In genomic region chr17:1362964-1363363, GRCh38 we compare ENCODE assay signal across 8 cellular contexts. TPM values are rescaled to one million over a fixed set of nuclear protein-coding genes. Genes with fewer than 3 reads are reported as not detected.
DNase-seq lines count a peak whose midpoint lies in the region; ATAC-seq and TF ChIP-seq lines count a peak whose summit lies in the region.

No MANE protein-coding gene starts in this region.

- H3K27me3 ChIP-seq in SK-N-SH (ENCODE audit: insufficient read depth) = no peaks in the 10 kb centered on the region

- ATAC-seq in Right ventricle myocardium inferior (peak; percentile 74), left colon (peak; percentile 50), HG03565 (IDR thresholded peaks at IDR 0.05; ENCODE audit: unreplicated experiment) (no peak), GM21737 (IDR thresholded peaks at IDR 0.05; ENCODE audit: unreplicated experiment) (no peak)

- H3K4me1 ChIP-seq in SK-N-SH (ENCODE audit: control insufficient read depth in 1 of 2, insufficient read depth in 2 of 2, low read depth in 1 of 2, low read length in 1 of 2) = peaks cover 2 to 31% of the 10 kb centered on the region in 2 experiments; a peak in 2 of 4 replicates

- H3K4me2 ChIP-seq in SK-N-SH = no peak overlapping the region

- peaks cover 66% of the 10 kb centered on the region for H3F3A ChIP-seq in SK-N-SH (replicated peaks; ENCODE audit: insufficient read depth)

- TF ChIP-seq RAD21 in SK-N-SH (IDR thresholded peaks at IDR 0.05; ENCODE audit: low read length) = no peak

- intact Hi-C loops in Right ventricle myocardium inferior (cut with DNase I) (loop anchor here (2.0 to 5.0 kb wide), 2 partner anchors 34 to 90 kb away; no protein-coding TSS in a partner anchor), cardiac septum (cut with DNase I) (loop anchor here (5.0 kb wide), 1 partner anchor 34 kb away; no protein-coding TSS in a partner anchor), left colon (cut with DNase I, micrococcal nuclease) (loop anchor here in 1 of 2 donors (10.0 kb wide), 2 partner anchors 92 to 152 kb away; partner anchors contain the start of genes CRK and INPP5K)
- intact Hi-C loops in activated CD4-positive, alpha-beta memory T cell treated with anti-CD3 and anti-CD28 coated beads for 36 hours (cut with micrococcal nuclease) = loop anchor here (1.0 to 5.0 kb wide), 3 partner anchors 16 to 94 kb away; partner anchors contain the start of genes CRK and YWHAE

- no peak overlapping the region for H2AFZ ChIP-seq in SK-N-SH (ENCODE audit: low read depth)

- 86% methylated on average over 3 of the region's 3 CpGs for WGBS in SK-N-SH (ENCODE audit: low lambda C conversion rate)

- H3K9me3 Mint-ChIP-seq in activated CD4-positive, alpha-beta memory T cell treated with anti-CD3 and anti-CD28 coated beads for 36 hours = no peaks in the 10 kb centered on the region

- peaks cover 98% of the 10 kb centered on the region for H4K20me1 ChIP-seq in SK-N-SH (ENCODE audit: insufficient read depth)

- POLR2A ChIA-PET in activated CD4-positive, alpha-beta memory T cell treated with anti-CD3 and anti-CD28 coated beads for 36 hours (lab: Charles Lee) = interaction anchor here (1.2 to 1.4 kb wide), 2 partner anchors 37 to 94 kb away, joined by 4 to 6 read pairs; partner anchors contain the start of genes CRK and YWHAE
- POLR2A ChIA-PET in SK-N-SH (lab: Yijun Ruan, JAX) = no interaction called here

- peaks cover 26 to 58% of the 10 kb centered on the region in 2 experiments for H3K36me3 ChIP-seq in SK-N-SH (replicated peaks in 1 of 2; ENCODE audit: control insufficient read depth in 1 of 2, insufficient read depth in 2 of 2, low read length in 1 of 2)

- peaks cover 99% of the 10 kb centered on the region for H3K79me2 ChIP-seq in SK-N-SH (ENCODE audit: insufficient read depth)

- no peak for TF ChIP-seq EP300 in SK-N-SH (IDR thresholded peaks at IDR 0.05; ENCODE audit: borderline replicate concordance in 1 of 2, low read depth in 1 of 2, low read length in 1 of 2)

- H3K4me1 Mint-ChIP-seq in activated CD4-positive, alpha-beta memory T cell treated with anti-CD3 and anti-CD28 coated beads for 36 hours (ENCODE audit: low read depth) = peaks cover 69% of the 10 kb centered on the region

- H3K27ac ChIP-seq in SK-N-SH (ENCODE audit: low read depth in 2 of 2, low read length in 1 of 2) = no peak overlapping the region; a peak in 1 of 4 replicates

- DNase-seq in Right ventricle myocardium inferior (ENCODE audit: missing footprints) (no peak), cardiac septum (ENCODE audit: low spot score) (no peak), left colon (no peak), SK-N-SH (no peak)
- no peak for DNase-seq in activated CD4-positive, alpha-beta memory T cell treated with anti-CD3 and anti-CD28 coated beads for 36 hours
- no peak for DNase-seq in activated CD4-positive, CD25-positive, alpha-beta regulatory T cell (lab: John Stamatoyannopoulos, UW)

- CTCF ChIA-PET in activated CD4-positive, alpha-beta memory T cell treated with anti-CD3 and anti-CD28 coated beads for 36 hours (lab: Charles Lee) = interaction anchor here (1.0 to 2.5 kb wide), 7 partner anchors 9 to 267 kb away, joined by 3 to 18 read pairs (median 4); partner anchors contain the start of gene INPP5K
- CTCF ChIA-PET in SK-N-SH (lab: Yijun Ruan, JAX) = interaction anchor here (1.2 to 3.2 kb wide), 4 partner anchors 11 to 263 kb away, joined by 3 to 15 read pairs (median 6); no protein-coding TSS in a partner anchor

- no peak overlapping the region for H3K9ac ChIP-seq in SK-N-SH

- no peak overlapping the region for H3K4me3 ChIP-seq in SK-N-SH (ENCODE audit: low read depth in 2 of 2, low read length in 1 of 2)

- H3K9me2 ChIP-seq in SK-N-SH = no peaks in the 10 kb centered on the region

- no peaks in the 10 kb centered on the region for H3K9me3 ChIP-seq in SK-N-SH

- no peaks in the 10 kb centered on the region for H3K27me3 Mint-ChIP-seq in activated CD4-positive, alpha-beta memory T cell treated with anti-CD3 and anti-CD28 coated beads for 36 hours

- peak overlapping the region; percentile 79 for H3K27ac Mint-ChIP-seq in activated CD4-positive, alpha-beta memory T cell treated with anti-CD3 and anti-CD28 coated beads for 36 hours

- peaks cover 28% of the 10 kb centered on the region for H3K36me3 Mint-ChIP-seq in activated CD4-positive, alpha-beta memory T cell treated with anti-CD3 and anti-CD28 coated beads for 36 hours

- no peak for TF ChIP-seq CTCF in SK-N-SH (IDR thresholded peaks at IDR 0.05)

- H3K4me3 Mint-ChIP-seq in activated CD4-positive, alpha-beta memory T cell treated with anti-CD3 and anti-CD28 coated beads for 36 hours = peak overlapping the region; percentile 14

TF ChIP-seq in SK-N-SH, 30 proteins besides CTCF, POLR2A, EP300 and RAD21:
- TF ChIP-seq JUND (IDR thresholded peaks at IDR 0.05) (no peak), TEAD4 (IDR thresholded peaks at IDR 0.05; ENCODE audit: borderline replicate concordance, insufficient read depth) (no peak), NFIC (IDR thresholded peaks at IDR 0.05; ENCODE audit: borderline replicate concordance) (no peak)

RNA-seq across cellular contexts. Expression of gene YWHAE, which starts 37.1 kb away (rescaled TPM):
- total RNA-seq in Right ventricle myocardium inferior = 640 TPM
- total RNA-seq in cardiac septum = 582 TPM
- total RNA-seq in activated CD4-positive, alpha-beta memory T cell treated with anti-CD3 and anti-CD28 coated beads for 36 hours = 100 to 1,000 TPM; 505 to 509 TPM
- total RNA-seq in left colon = 100 to 1,000 TPM; 411 to 446 TPM
- polyA plus RNA-seq in SK-N-SH (2012; rRNA removed) = 812 and 1,023 TPM in 2 replicates
- 1,249 and 1,463 TPM in 2 replicates for polyA plus RNA-seq in SK-N-SH (2012; cell fraction: cytosol; rRNA removed)
- 328 and 363 TPM in 2 replicates for polyA plus RNA-seq in SK-N-SH (2012; cell fraction: nucleus; rRNA removed)

Comparison
In these comparisons a context has a peak if more than half of its experiments do, and no peak if none do; other contexts are left out.
1. ATAC-seq: peak in Right ventricle myocardium inferior (single experiment) and left colon (single experiment); none in HG03565 (single experiment) and GM21737 (single experiment).